8 cellular contexts compared by ENCODE assay signal in the genomic region with DNA sequence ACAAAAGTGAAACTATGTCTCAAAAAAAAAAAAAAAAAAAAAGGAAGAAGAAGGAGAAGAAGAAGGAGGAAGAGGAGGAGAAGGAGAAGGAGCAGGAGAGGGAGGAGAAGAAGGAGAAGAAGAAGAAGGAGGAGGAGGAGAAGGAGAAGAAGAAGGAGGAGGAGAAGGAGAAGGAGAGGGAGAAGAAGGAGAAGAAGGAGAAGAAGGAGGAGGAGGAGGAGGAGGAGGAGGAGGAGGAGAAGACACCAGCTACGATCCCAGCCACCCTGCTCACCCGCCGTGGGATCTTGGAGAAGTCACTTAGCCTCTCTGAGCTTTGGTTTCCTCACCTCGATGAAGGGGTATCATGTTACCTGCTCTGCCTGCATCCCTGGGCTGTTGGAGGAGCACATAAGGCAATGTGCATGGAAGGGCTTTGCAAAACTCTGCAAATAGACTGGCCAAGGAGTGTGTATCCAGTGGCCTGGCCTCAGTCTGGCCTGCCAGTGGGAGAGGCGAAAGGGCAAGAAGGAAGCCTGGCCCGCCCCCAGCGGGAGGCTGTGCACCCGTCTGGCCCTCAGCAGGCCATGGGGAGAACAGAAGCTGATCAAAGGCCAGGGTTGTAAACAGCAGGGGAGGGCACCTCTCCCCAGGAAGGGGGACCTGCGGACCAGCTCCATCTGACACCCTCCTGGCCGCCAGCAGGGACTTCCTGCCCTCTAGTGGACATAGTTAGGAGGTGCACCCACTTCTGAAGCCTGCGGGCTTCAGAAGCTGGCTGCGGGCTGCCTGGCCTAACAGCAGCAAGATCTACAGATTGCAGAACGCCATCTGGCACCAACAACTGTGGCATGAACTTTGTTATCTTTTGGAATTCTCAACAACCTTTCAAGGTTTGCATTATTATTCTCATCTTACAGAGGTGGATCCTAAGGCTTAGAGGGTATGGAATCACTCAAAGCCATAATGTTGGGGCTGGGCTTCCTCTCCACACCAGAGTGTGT. TPM values are rescaled to one million over a fixed set of nuclear protein-coding genes. Genes with fewer than 3 reads are reported as not detected.
DNase-seq lines count a peak whose midpoint lies in the region; ATAC-seq, FAIRE-seq and TF ChIP-seq lines count a peak whose summit lies in the region.

No MANE protein-coding gene starts in this region.

- H3K27me3 ChIP-seq in IMR-90 (ENCODE audit: control insufficient read depth, insufficient read depth, low read length) = peaks cover 48% of the 10 kb centered on the region
- peaks cover 7 to 13% of the 10 kb centered on the region in 2 experiments for H3K27me3 ChIP-seq in endothelial cell of umbilical vein (ENCODE audit: control insufficient read depth in 2 of 2, insufficient read depth in 2 of 2, low read length in 2 of 2)

- H4K91ac ChIP-seq in IMR-90 (ENCODE audit: insufficient read depth, low read depth, low read length) = no peak overlapping the region

- H3K27ac ChIP-seq in IMR-90 (ENCODE audit: insufficient read depth, low read length) (no peak overlapping the region), endothelial cell of umbilical vein (ENCODE audit: insufficient read depth, low read depth, low read length) (no peak overlapping the region)

- no peak overlapping the region for H3K14ac ChIP-seq in IMR-90 (replicated peaks; ENCODE audit: low read depth, low read length)

- no peak overlapping the region for H2BK5ac ChIP-seq in IMR-90 (ENCODE audit: low read depth, low read length, poor library complexity, severe bottlenecking)

- no peak overlapping the region for H2AK9ac ChIP-seq in IMR-90 (replicated peaks; ENCODE audit: low read depth, low read length, poor library complexity)

- POLR2A ChIA-PET in IMR-90 (lab: Charles Lee; ENCODE audit: unreplicated experiment) = no interaction called here
- POLR2A ChIA-PET in endothelial cell of umbilical vein (lab: Charles Lee) = interaction anchor here (0.6 kb wide), 1 partner anchor 75 kb away, joined by 6 read pairs; no protein-coding TSS in a partner anchor

- H3K4me2 ChIP-seq in IMR-90 (ENCODE audit: low read depth, low read length) (no peak overlapping the region), endothelial cell of umbilical vein (ENCODE audit: insufficient read depth, low read length) (no peak overlapping the region)

- TF ChIP-seq POLR2A in IMR-90 (IDR thresholded peaks at IDR 0.05; ENCODE audit: low read depth, low read length) (no peak), endothelial cell of umbilical vein (IDR thresholded peaks at IDR 0.05; ENCODE audit: low read depth, low read length) (no peak)

- 87% methylated on average over 3 of the region's 13 CpGs; no CpG with 5 or more reads in 1 of the 2 experiments for WGBS in IMR-90 (ENCODE audit: extremely low coverage in 2 of 2, insufficient read length in 1 of 2), 2 experiments

- peak; percentile 92 for TF ChIP-seq RAD21 in IMR-90 (IDR thresholded peaks at IDR 0.05; ENCODE audit: low read length)

- no peaks in the 10 kb centered on the region for H3K79me1 ChIP-seq in IMR-90 (ENCODE audit: low read depth in 1 of 2, low read length in 2 of 2)

- H3K36me3 ChIP-seq in IMR-90 (ENCODE audit: control insufficient read depth, insufficient read depth, low read length) = no peaks in the 10 kb centered on the region
- no peaks in the 10 kb centered on the region for H3K36me3 ChIP-seq in endothelial cell of umbilical vein (ENCODE audit: control insufficient read depth in 2 of 2, extremely low read depth in 1 of 2, insufficient read depth in 2 of 2, low read length in 2 of 2)

- CTCF ChIA-PET in IMR-90 (lab: Yijun Ruan, JAX) (interaction anchor here (0.5 to 5.1 kb wide), 28 partner anchors 7 to 363 kb away, joined by 3 to 52 read pairs (median 4); no protein-coding TSS in a partner anchor), endothelial cell of umbilical vein (lab: Charles Lee) (interaction anchor here (0.5 to 9.1 kb wide), 83 partner anchors 8 to 637 kb away, joined by 3 to 360 read pairs (median 5); a partner anchor contains a TSS)

- H4K20me1 ChIP-seq in IMR-90 (ENCODE audit: insufficient read depth, low read length) (0 out of 2 replicates have a peak, but pooled peaks cover 4% of the 10 kb centered on the region), endothelial cell of umbilical vein (replicated peaks; ENCODE audit: control insufficient read depth, extremely low read depth, insufficient read depth, low read length) (no peaks in the 10 kb centered on the region)

- TF ChIP-seq CTCF in IMR-90 (conservative IDR thresholded peaks at IDR 0.05; ENCODE audit: low read depth, low read length) (peak; percentile 90), endothelial cell of umbilical vein (IDR thresholded peaks at IDR 0.05; ENCODE audit: extremely low read depth in 1 of 2, insufficient read depth in 1 of 2, low read depth in 1 of 2, low read length in 2 of 2) (peak; percentile 85 to 96)

- H3K9me1 ChIP-seq in IMR-90 (ENCODE audit: insufficient read depth, low read length) = no peaks in the 10 kb centered on the region
- H3K9me1 ChIP-seq in endothelial cell of umbilical vein (replicated peaks; ENCODE audit: control insufficient read depth, extremely low read depth, insufficient read depth, low read length) = no peaks in the 10 kb centered on the region

- BruUV-seq in IMR-90 (replicated peaks; lab: Mats Ljungman, UMichigan) (no TSS peak), endothelial cell of umbilical vein (replicated peaks; lab: Mats Ljungman, UMichigan) (no TSS peak)

- H3K18ac ChIP-seq in IMR-90 (ENCODE audit: low read depth, low read length) = no peak overlapping the region

- no peak overlapping the region for H2AK5ac ChIP-seq in IMR-90 (ENCODE audit: low read depth, low read length)

- ATAC-seq in IMR-90 (ENCODE audit: low read depth) (peak; percentile 95), HG02852 (IDR thresholded peaks at IDR 0.05; ENCODE audit: unreplicated experiment) (no peak)

- dilution Hi-C loops in IMR-90 (cut with HindIII; ENCODE audit: low sequenced_read_pairs, unreplicated experiment) (no loop called here), endothelial cell of umbilical vein (cut with MboI; ENCODE audit: extremely low pct_ligation_motif_present, low sequenced_read_pairs) (no loop called here)

- no peak overlapping the region for H2BK20ac ChIP-seq in IMR-90 (ENCODE audit: low read depth, low read length)

- no peak overlapping the region for H3K4ac ChIP-seq in IMR-90 (ENCODE audit: low read depth, low read length)

- peak; percentile 23 for DNase-seq in GM04504 (ENCODE audit: low read depth)
- peak; percentile 59 for DNase-seq in IMR-90
- peak; percentile 54 for DNase-seq in NOMO-1 treated with DMSO at 0.1 percent for 48 hours (lab: John Stamatoyannopoulos, UW; ENCODE audit: unreplicated experiment)
- peak; percentile 39 to 47 for DNase-seq in activated CD8-positive, alpha-beta memory T cell treated with anti-CD3 and anti-CD28 coated beads for 4 hours (ENCODE audit: low read depth in 2 of 2)
- peak; percentile 55 for DNase-seq in endothelial cell of umbilical vein (ENCODE audit: low read depth, low spot score)
- peak; percentile 71 for DNase-seq in myocyte (ENCODE audit: low read depth)
- DNase-seq in stimulated activated naive CD4-positive, alpha-beta T cell (lab: John Stamatoyannopoulos, UW) = peak; percentile 28 to 77 (median 49)

- no peaks in the 10 kb centered on the region for H3K4me1 ChIP-seq in IMR-90 (ENCODE audit: control insufficient read depth, insufficient read depth, low read length)
- no peaks in the 10 kb centered on the region for H3K4me1 ChIP-seq in endothelial cell of umbilical vein (ENCODE audit: control insufficient read depth, extremely low read depth, insufficient read depth, low read length)

- intact Hi-C loops in IMR-90 (cut with micrococcal nuclease) (loop anchor here (1.0 kb wide), 3 partner anchors 131 to 212 kb away; no protein-coding TSS in a partner anchor), endothelial cell of umbilical vein (cut with micrococcal nuclease) (loop anchor here (1.0 kb wide), 4 partner anchors 88 to 212 kb away; no protein-coding TSS in a partner anchor)

- H3K23ac ChIP-seq in IMR-90 (ENCODE audit: low read depth, low read length) = no peak overlapping the region

- no peak overlapping the region for H2BK15ac ChIP-seq in IMR-90 (ENCODE audit: low read depth, low read length)

- no peak overlapping the region for H3K56ac ChIP-seq in IMR-90 (ENCODE audit: extremely low read depth, insufficient read depth, low read length)

- H2BK120ac ChIP-seq in IMR-90 (ENCODE audit: low read depth, low read length) = no peak overlapping the region

- in situ Hi-C loops in IMR-90 (cut with MboI; ENCODE audit: low sequenced_read_pairs) = loop anchor here (5.0 to 10.0 kb wide), 3 partner anchors 37 to 210 kb away; no protein-coding TSS in a partner anchor

- no peak overlapping the region for H3K4me3 ChIP-seq in IMR-90 (ENCODE audit: insufficient read depth, low read depth, low read length)
- no peak overlapping the region for H3K4me3 ChIP-seq in endothelial cell of umbilical vein (replicated peaks in 1 of 3; ENCODE audit: insufficient read depth in 1 of 3, low read depth in 1 of 3, low read length in 3 of 3)

- H3K9ac ChIP-seq in IMR-90 (ENCODE audit: low read depth, low read length) (no peak overlapping the region), endothelial cell of umbilical vein (replicated peaks; ENCODE audit: extremely low read depth, insufficient read depth, low read length) (no peak overlapping the region)

- no peak overlapping the region for H4K8ac ChIP-seq in IMR-90 (ENCODE audit: low read depth in 2 of 2, low read length in 2 of 2)

- H3K9me3 ChIP-seq in IMR-90 (ENCODE audit: control insufficient read depth, insufficient read depth, low read length) = no peaks in the 10 kb centered on the region
- no peaks in the 10 kb centered on the region for H3K9me3 ChIP-seq in endothelial cell of umbilical vein (replicated peaks; ENCODE audit: control insufficient read depth, insufficient read depth, low read length)

- H3K79me2 ChIP-seq in endothelial cell of umbilical vein (ENCODE audit: control insufficient read depth, insufficient read depth, low read length) = no peaks in the 10 kb centered on the region

- H2AFZ ChIP-seq in IMR-90 (replicated peaks; ENCODE audit: low read length, poor library complexity) (peak overlapping the region; percentile 13), endothelial cell of umbilical vein (ENCODE audit: low read depth, low read length) (no peak overlapping the region)

- FAIRE-seq in endothelial cell of umbilical vein (lab: Jason Lieb, UNC) = no peak

- no peak overlapping the region for H4K5ac ChIP-seq in IMR-90 (ENCODE audit: low read depth, low read length)

RNA-seq across cellular contexts. Expression of a gene that starts 19.2 kb away (rescaled TPM):
- total RNA-seq in IMR-90 (2012; rRNA removed) = 0.18 and 0.28 TPM in 2 replicates
- 0.34 and 0.48 TPM in 2 replicates for polyA plus RNA-seq in IMR-90 (2012; rRNA removed)
- 0.17 and 0.56 TPM in 2 replicates for polyA plus RNA-seq in IMR-90 (2012; cell fraction: cytosol; rRNA removed)
- polyA plus RNA-seq in IMR-90 (2012; cell fraction: nucleus; rRNA removed; ENCODE audit: low replicate concordance) = 1.7 and 2.8 TPM in 2 replicates
- total RNA-seq in endothelial cell of umbilical vein = 0.32 and 1.2 TPM in 2 replicates
- polyA plus RNA-seq in endothelial cell of umbilical vein = 0.13 and 0.17 TPM in 2 replicates
- polyA plus RNA-seq in endothelial cell of umbilical vein (2011; cell fraction: cytosol; rRNA removed) = 0.15 and 0.20 TPM in 2 replicates
- 0.28 and 0.87 TPM in 2 replicates for polyA plus RNA-seq in endothelial cell of umbilical vein (2011; cell fraction: nucleus; rRNA removed)
- 0.13 and 0.14 TPM in 2 replicates for polyA plus RNA-seq in endothelial cell of umbilical vein (2012)
- 0.04 TPM in 1 of 2 replicates, not detected in the other for polyA minus RNA-seq in endothelial cell of umbilical vein
- 6.6 TPM for polyA minus RNA-seq in endothelial cell of umbilical vein (2011; cell fraction: cytosol; rRNA and poly(A)+ RNA removed)
- polyA minus RNA-seq in endothelial cell of umbilical vein (2011; cell fraction: nucleus; rRNA and poly(A)+ RNA removed) = 0.53 and 0.67 TPM in 2 replicates
- total RNA-seq in myocyte = 33.3 and 50.5 TPM in 2 replicates
- 176 TPM for polyA plus RNA-seq in myocyte (2012)

RNA-seq across cellular contexts. Expression of a gene that starts 29.4 kb away (rescaled TPM):
- total RNA-seq in IMR-90 (2012; rRNA removed) (under 0.01 TPM in 1 of 2 replicates, not detected in the other), endothelial cell of umbilical vein (not detected in 2 replicates), myocyte (not detected in 2 replicates)
- polyA plus RNA-seq in IMR-90 (2012; rRNA removed) (0.03 and 0.05 TPM in 2 replicates), endothelial cell of umbilical vein (not detected in 2 replicates)
- polyA plus RNA-seq in IMR-90 (2012; cell fraction: cytosol; rRNA removed) = 0.01 and 0.03 TPM in 2 replicates
- polyA plus RNA-seq in IMR-90 (2012; cell fraction: nucleus; rRNA removed; ENCODE audit: low replicate concordance) = 0.14 and 0.34 TPM in 2 replicates
- polyA plus RNA-seq in endothelial cell of umbilical vein (2011; cell fraction: cytosol; rRNA removed) = not detected in 2 replicates
- not detected in 2 replicates for polyA plus RNA-seq in endothelial cell of umbilical vein (2011; cell fraction: nucleus; rRNA removed)
- polyA plus RNA-seq in endothelial cell of umbilical vein (2012) = not detected in 2 replicates
- polyA minus RNA-seq in endothelial cell of umbilical vein = not detected in 2 replicates
- polyA minus RNA-seq in endothelial cell of umbilical vein (2011; cell fraction: cytosol; rRNA and poly(A)+ RNA removed) = not detected
- polyA minus RNA-seq in endothelial cell of umbilical vein (2011; cell fraction: nucleus; rRNA and poly(A)+ RNA removed) = not detected in 2 replicates
- not detected for polyA plus RNA-seq in myocyte (2012)

Comparison
In these comparisons a context has a peak if more than half of its experiments do, and no peak if none do; other contexts are left out.
1. RNA of a gene that starts 19.2 kb away (total RNA-seq): 33.3 to 50.5 TPM in myocyte; 0.32 to 1.2 TPM in endothelial cell of umbilical vein and 0.18 to 0.28 TPM in IMR-90; every median in the first group is over 10 times any median in the second.
2. Peak in every context shown above with its lines, with median percentiles within 50 percentile points of each other: DNase-seq.